Comparison of ENCODE assay signal across 21 cellular contexts in genomic region chr2:146094185-146094584, GRCh38.
A peak's percentile ranks its signal among the peaks of the same experiment; 100 is the strongest.
DNase-seq lines count a peak whose midpoint lies in the region; TF ChIP-seq lines count a peak whose summit lies in the region.
"Had no signal": no experiment of that assay in that cellular context is flagged by ENCODE, and none has a peak within 500 bp of the region (broad histone marks: within the 10 kb centered on the region; RNA-seq: fewer than 3 reads in every experiment).

No MANE protein-coding gene starts in this region.

- no peaks in the 10 kb centered on the region for H3K79me1 ChIP-seq in neuronal stem cell (ENCODE audit: low read depth, low read length)

- H3K4me3 ChIP-seq in endodermal cell (ENCODE audit: low read length) = peak overlapping the region; percentile 63
- no peak overlapping the region for H3K4me3 ChIP-seq in neuronal stem cell (ENCODE audit: low read length in 2 of 2)
- H3K4me3 ChIP-seq: GM12878, GM23248 had no signal

- no peak overlapping the region for H2BK5ac ChIP-seq in neuronal stem cell (ENCODE audit: low read length)

- no peak overlapping the region for H3K23ac ChIP-seq in neuronal stem cell (ENCODE audit: low read depth, low read length, poor library complexity)

- 87 to 96% methylated on average over 2 to 3 of the region's 3 CpGs for WGBS in endodermal cell (ENCODE audit: insufficient coverage in 1 of 2, insufficient read length in 1 of 2), 2 experiments
- no CpG with 5 or more reads among the region's 3 CpGs for whole genome bisulfite sequencing in neuronal stem cell (ENCODE audit: extremely low coverage in 2 of 2, insufficient read length in 2 of 2, insufficient replicate concordance in 1 of 2), 2 donors

- no peaks in the 10 kb centered on the region for H3K27me3 Mint-ChIP-seq in endodermal cell (ENCODE audit: insufficient read depth)
- H3K27me3 Mint-ChIP-seq: CD4-positive, alpha-beta T cell; CD8-positive, alpha-beta memory T cell had no signal

- H3K4me1 ChIP-seq in endodermal cell (ENCODE audit: control insufficient read depth, insufficient read depth, low read length) = no peaks in the 10 kb centered on the region
- no peaks in the 10 kb centered on the region for H3K4me1 ChIP-seq in neuronal stem cell (ENCODE audit: control insufficient read depth in 2 of 2, insufficient read depth in 1 of 2, low read depth in 1 of 2, low read length in 2 of 2)
- H3K4me1 ChIP-seq: BE2C; BLaER1 treated with 17β-estradiol and CSF1 and Interleukin-3, amounts not matched to agents 10 nM and 100 nM had no signal

- H3K4ac ChIP-seq in neuronal stem cell (ENCODE audit: low read length) = no peak overlapping the region

- no peaks in the 10 kb centered on the region for H3K36me3 ChIP-seq in endodermal cell (ENCODE audit: control insufficient read depth, insufficient read depth, low read length)
- no peaks in the 10 kb centered on the region for H3K36me3 ChIP-seq in neuronal stem cell (replicated peaks in 1 of 2; ENCODE audit: control insufficient read depth in 2 of 2, insufficient read depth in 2 of 2, low read length in 2 of 2)
- H3K36me3 ChIP-seq: BE2C had no signal

- peaks cover 5% of the 10 kb centered on the region for H3K36me3 Mint-ChIP-seq in endodermal cell (ENCODE audit: low read depth)
- H3K36me3 Mint-ChIP-seq: CD14-positive monocyte; CD8-positive, alpha-beta memory T cell had no signal

- H2BK120ac ChIP-seq in neuronal stem cell (ENCODE audit: low read depth, low read length) = no peak overlapping the region

- H3K27me3 ChIP-seq in endodermal cell (ENCODE audit: control insufficient read depth, insufficient read depth, low read length, poor library complexity, severe bottlenecking) (no peaks in the 10 kb centered on the region), neuronal stem cell (ENCODE audit: control insufficient read depth in 3 of 3, insufficient read depth in 3 of 3, low read depth in 1 of 3, low read length in 3 of 3) (peaks cover 0 to 2% (median 0%) of the 10 kb centered on the region in 3 experiments)
- H3K27me3 ChIP-seq: BE2C; BLaER1 treated with 17β-estradiol and CSF1 and Interleukin-3, amounts not matched to agents 10 nM and 100 nM had no signal

- no peak overlapping the region for H2BK12ac ChIP-seq in neuronal stem cell (ENCODE audit: low read length)

- peaks cover 44% of the 10 kb centered on the region for H3K9me3 ChIP-seq in endodermal cell (ENCODE audit: control insufficient read depth, low read length)
- H3K9me3 ChIP-seq in neuronal stem cell (replicated peaks in 1 of 2; ENCODE audit: control insufficient read depth in 2 of 2, insufficient read depth in 1 of 2, low read depth in 1 of 2, low read length in 2 of 2) = peaks cover 13 to 15% of the 10 kb centered on the region in 2 donors
- H3K9me3 ChIP-seq: BE2C had no signal

- H3K9ac ChIP-seq in endodermal cell (ENCODE audit: extremely low read depth, low read length, poor library complexity, severe bottlenecking) (no peak overlapping the region), neuronal stem cell (ENCODE audit: low read depth, low read length, poor library complexity) (no peak overlapping the region)
- H3K9ac ChIP-seq: BLaER1 treated with 17β-estradiol and CSF1 and Interleukin-3, amounts not matched to agents 10 nM and 100 nM; GM23248 had no signal

- H4K91ac ChIP-seq in neuronal stem cell (ENCODE audit: low read depth, low read length, poor library complexity) = no peak overlapping the region

- H3K4me3 Mint-ChIP-seq in endodermal cell = no peak overlapping the region
- H3K4me3 Mint-ChIP-seq: CD14-positive monocyte; CD4-positive, alpha-beta T cell; CD8-positive, alpha-beta memory T cell had no signal

- H3K27ac Mint-ChIP-seq in endodermal cell = no peak overlapping the region
- H3K27ac Mint-ChIP-seq: CD14-positive monocyte; CD4-positive, alpha-beta T cell; CD8-positive, alpha-beta memory T cell had no signal

- no peak overlapping the region for H3K4me2 ChIP-seq in neuronal stem cell (ENCODE audit: insufficient read depth, low read length, poor library complexity, severe bottlenecking)
- H3K4me2 ChIP-seq: BLaER1 treated with 17β-estradiol and CSF1 and Interleukin-3, amounts not matched to agents 10 nM and 100 nM had no signal

- H2BK15ac ChIP-seq in neuronal stem cell (ENCODE audit: low read length) = no peak overlapping the region

- H2AFZ ChIP-seq in neuronal stem cell (ENCODE audit: low read length) = no peak overlapping the region
- H2AFZ ChIP-seq: GM23248 had no signal

- TF ChIP-seq CTCF in endodermal cell (conservative IDR thresholded peaks at IDR 0.05) = no peak

- peaks cover 49% of the 10 kb centered on the region for H3K9me3 Mint-ChIP-seq in endodermal cell

- peak overlapping the region; percentile 31 for H3K14ac ChIP-seq in neuronal stem cell (ENCODE audit: low read length)

- H3K4me1 Mint-ChIP-seq in endodermal cell = no peaks in the 10 kb centered on the region
- H3K4me1 Mint-ChIP-seq: CD14-positive monocyte; CD8-positive, alpha-beta memory T cell had no signal

- H4K8ac ChIP-seq in neuronal stem cell (ENCODE audit: low read depth, low read length) = no peak overlapping the region

- DNase-seq in DMS53 (lab: John Stamatoyannopoulos, UW) (peak; percentile 1), DMS53 treated with DMSO at 0.1 percent for 48 hours (lab: John Stamatoyannopoulos, UW; ENCODE audit: unreplicated experiment) (no peak), endodermal cell (peak; percentile 41), neuronal stem cell (ENCODE audit: low spot score) (no peak), NCI-H748 (lab: John Stamatoyannopoulos, UW; ENCODE audit: unreplicated experiment) (no peak), globus pallidus (ENCODE audit: low spot score) (no peak)
- DNase-seq: AML-193; BE2C; CD4-positive, alpha-beta T cell; CD8-positive, alpha-beta memory T cell; DMS 273 treated with DMSO at 0.1 percent for 48 hours; DMS79; EL; GDM1; GM23248; H7; HCEC 1CT had no signal

- H2AK5ac ChIP-seq in neuronal stem cell (ENCODE audit: low read depth, low read length) = no peak overlapping the region

- H3K18ac ChIP-seq in neuronal stem cell (ENCODE audit: low read length) = no peak overlapping the region

- H3K27ac ChIP-seq in endodermal cell (ENCODE audit: low read depth, low read length) (no peak overlapping the region), neuronal stem cell (replicated peaks; ENCODE audit: low read length) (no peak overlapping the region)
- H3K27ac ChIP-seq: 22Rv1; BLaER1 treated with 17β-estradiol and CSF1 and Interleukin-3, amounts not matched to agents 10 nM and 100 nM; GM23248 had no signal

Comparison
In these comparisons a context has a peak if more than half of its experiments do, and no peak if none do; other contexts are left out.
1. DNase-seq: peak in DMS53 (single experiment) and endodermal cell (single experiment); none in DMS53 treated with DMSO at 0.1 percent for 48 hours (single experiment), neuronal stem cell (single experiment), NCI-H748 (single experiment) and globus pallidus (single experiment).